1 cellular context compared by ENCODE assay signal in the genomic region with DNA sequence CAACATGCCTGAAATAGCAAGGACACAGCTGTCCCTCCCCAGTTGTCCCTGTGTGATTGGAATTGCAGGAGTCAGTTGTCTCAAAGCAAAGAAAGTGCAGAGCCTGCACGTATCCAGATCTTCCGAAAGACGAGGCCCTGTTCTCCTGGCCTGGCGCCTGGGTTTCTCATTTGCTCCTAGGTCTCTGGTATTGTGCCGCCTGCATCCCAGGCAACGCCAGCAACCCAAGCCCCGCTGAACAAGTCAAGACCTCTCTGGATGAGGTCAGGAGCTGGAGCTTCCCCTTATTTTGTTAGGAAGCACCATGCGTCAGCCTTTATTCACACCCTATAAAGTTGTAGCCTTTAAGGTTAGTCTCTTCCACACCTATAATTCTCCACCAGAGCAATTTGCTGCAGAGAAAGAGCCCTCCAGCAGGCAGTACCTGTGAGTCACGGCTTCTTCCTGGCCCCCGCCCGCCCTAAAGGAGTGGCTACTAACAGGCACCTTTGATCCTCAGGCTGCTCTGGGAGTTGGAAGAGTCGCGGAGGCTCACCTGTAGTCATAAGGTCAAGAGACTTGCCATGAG.
TF ChIP-seq lines count a peak whose summit lies in the region.

No MANE protein-coding gene starts in this region.

TF ChIP-seq in HepG2, 621 proteins besides CTCF, POLR2A, EP300 and RAD21 (continued from another document and continues in another):
- TF ChIP-seq, protein P1, sequence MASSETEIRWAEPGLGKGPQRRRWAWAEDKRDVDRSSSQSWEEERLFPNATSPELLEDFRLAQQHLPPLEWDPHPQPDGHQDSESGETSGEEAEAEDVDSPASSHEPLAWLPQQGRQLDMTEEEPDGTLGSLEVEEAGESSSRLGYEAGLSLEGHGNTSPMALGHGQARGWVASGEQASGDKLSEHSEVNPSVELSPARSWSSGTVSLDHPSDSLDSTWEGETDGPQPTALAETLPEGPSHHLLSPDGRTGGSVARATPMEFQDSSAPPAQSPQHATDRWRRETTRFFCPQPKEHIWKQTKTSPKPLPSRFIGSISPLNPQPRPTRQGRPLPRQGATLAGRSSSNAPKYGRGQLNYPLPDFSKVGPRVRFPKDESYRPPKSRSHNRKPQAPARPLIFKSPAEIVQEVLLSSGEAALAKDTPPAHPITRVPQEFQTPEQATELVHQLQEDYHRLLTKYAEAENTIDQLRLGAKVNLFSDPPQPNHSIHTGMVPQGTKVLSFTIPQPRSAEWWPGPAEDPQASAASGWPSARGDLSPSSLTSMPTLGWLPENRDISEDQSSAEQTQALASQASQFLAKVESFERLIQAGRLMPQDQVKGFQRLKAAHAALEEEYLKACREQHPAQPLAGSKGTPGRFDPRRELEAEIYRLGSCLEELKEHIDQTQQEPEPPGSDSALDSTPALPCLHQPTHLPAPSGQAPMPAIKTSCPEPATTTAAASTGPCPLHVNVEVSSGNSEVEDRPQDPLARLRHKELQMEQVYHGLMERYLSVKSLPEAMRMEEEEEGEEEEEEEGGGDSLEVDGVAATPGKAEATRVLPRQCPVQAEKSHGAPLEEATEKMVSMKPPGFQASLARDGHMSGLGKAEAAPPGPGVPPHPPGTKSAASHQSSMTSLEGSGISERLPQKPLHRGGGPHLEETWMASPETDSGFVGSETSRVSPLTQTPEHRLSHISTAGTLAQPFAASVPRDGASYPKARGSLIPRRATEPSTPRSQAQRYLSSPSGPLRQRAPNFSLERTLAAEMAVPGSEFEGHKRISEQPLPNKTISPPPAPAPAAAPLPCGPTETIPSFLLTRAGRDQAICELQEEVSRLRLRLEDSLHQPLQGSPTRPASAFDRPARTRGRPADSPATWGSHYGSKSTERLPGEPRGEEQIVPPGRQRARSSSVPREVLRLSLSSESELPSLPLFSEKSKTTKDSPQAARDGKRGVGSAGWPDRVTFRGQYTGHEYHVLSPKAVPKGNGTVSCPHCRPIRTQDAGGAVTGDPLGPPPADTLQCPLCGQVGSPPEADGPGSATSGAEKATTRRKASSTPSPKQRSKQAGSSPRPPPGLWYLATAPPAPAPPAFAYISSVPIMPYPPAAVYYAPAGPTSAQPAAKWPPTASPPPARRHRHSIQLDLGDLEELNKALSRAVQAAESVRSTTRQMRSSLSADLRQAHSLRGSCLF (CRISPR knock-in tag; IDR thresholded peaks at IDR 0.05; ENCODE audit: borderline replicate concordance): no peak
- TF ChIP-seq ZNF101 (CRISPR knock-in tag; IDR thresholded peaks at IDR 0.05; ENCODE audit: borderline replicate concordance, low read depth): no peak
- no peak for TF ChIP-seq ZBTB38 (CRISPR knock-in tag; IDR thresholded peaks at IDR 0.05)
- TF ChIP-seq SP2 (CRISPR knock-in tag; IDR thresholded peaks at IDR 0.05): no peak
- TF ChIP-seq HOXA5 (CRISPR knock-in tag; IDR thresholded peaks at IDR 0.05): peak; percentile 60; the same call in 1 of the 2 replicates
- TF ChIP-seq ZNF383 (CRISPR knock-in tag; IDR thresholded peaks at IDR 0.05; ENCODE audit: borderline replicate concordance): no peak
- 0 out of 2 replicates have a peak, but pooled peaks have one; percentile 39 for TF ChIP-seq ZBTB43 (CRISPR knock-in tag; conservative IDR thresholded peaks at IDR 0.05)
- no peak for TF ChIP-seq ZNF747 (CRISPR knock-in tag; IDR thresholded peaks at IDR 0.05; ENCODE audit: borderline replicate concordance)
- 0 out of 2 replicates have a peak, but pooled peaks have one; percentile 29 for TF ChIP-seq ELF1 (CRISPR knock-in tag; IDR thresholded peaks at IDR 0.05)
- no peak for TF ChIP-seq ZNF138 (CRISPR knock-in tag; IDR thresholded peaks at IDR 0.05; ENCODE audit: low read depth)
- TF ChIP-seq KLF15 (CRISPR knock-in tag; IDR thresholded peaks at IDR 0.05; ENCODE audit: borderline replicate concordance): no peak
- TF ChIP-seq ATAD3A (CRISPR knock-in tag; IDR thresholded peaks at IDR 0.05): no peak
- 0 out of 2 replicates have a peak, but pooled peaks have one; percentile 29 for TF ChIP-seq KDM5B (CRISPR knock-in tag; IDR thresholded peaks at IDR 0.05; ENCODE audit: borderline replicate concordance)
- TF ChIP-seq, protein P2, sequence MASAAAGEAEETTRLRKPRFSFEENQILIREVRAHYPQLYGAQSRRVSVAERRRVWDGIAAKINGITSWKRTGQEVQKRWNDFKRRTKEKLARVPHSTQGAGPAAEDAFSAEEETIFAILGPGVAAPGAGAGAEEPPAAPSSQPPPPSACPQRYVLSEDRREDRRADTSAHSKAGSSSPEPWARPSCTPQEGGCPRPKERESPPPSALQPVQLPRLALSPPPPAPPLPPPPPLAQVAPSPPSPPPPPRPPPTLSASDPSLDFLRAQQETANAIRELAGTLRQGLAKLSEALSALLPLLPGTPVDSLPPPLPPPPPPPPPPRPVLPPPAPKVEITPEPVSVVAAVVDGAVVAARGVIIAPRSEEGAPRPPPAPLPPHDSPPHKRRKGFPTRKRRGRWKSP (CRISPR knock-in tag; IDR thresholded peaks at IDR 0.05): no peak
- no peak for TF ChIP-seq ZNF253 (CRISPR knock-in tag; IDR thresholded peaks at IDR 0.05; ENCODE audit: borderline replicate concordance)
- TF ChIP-seq MTF2 (CRISPR knock-in tag; IDR thresholded peaks at IDR 0.05; ENCODE audit: borderline replicate concordance): no peak
- TF ChIP-seq ZC3H13 (CRISPR knock-in tag; IDR thresholded peaks at IDR 0.05): no peak
- no peak for TF ChIP-seq SNRNP70 (IDR thresholded peaks at IDR 0.05; ENCODE audit: low read depth, low read length)
- no peak for TF ChIP-seq ZNF563 (CRISPR knock-in tag; IDR thresholded peaks at IDR 0.05)
- TF ChIP-seq BRCA1 (CRISPR knock-in tag; IDR thresholded peaks at IDR 0.05): 0 out of 2 replicates have a peak, but pooled peaks have one; percentile 36
- TF ChIP-seq ZNF235 (CRISPR knock-in tag; IDR thresholded peaks at IDR 0.05; ENCODE audit: borderline replicate concordance): no peak
- no peak for TF ChIP-seq RBM39 (IDR thresholded peaks at IDR 0.05; ENCODE audit: low read depth, low read length, poor library complexity, severe bottlenecking)
- TF ChIP-seq MAFK (conservative IDR thresholded peaks at IDR 0.05 in 1 of 2, IDR thresholded peaks at IDR 0.05 in 1 of 2; ENCODE audit: low read length in 2 of 2): no peak
- peak; percentile 55; the same call in 1 of the 2 replicates for TF ChIP-seq ZNF441 (CRISPR knock-in tag; IDR thresholded peaks at IDR 0.05; ENCODE audit: borderline replicate concordance)
- TF ChIP-seq GATAD1 (CRISPR knock-in tag; IDR thresholded peaks at IDR 0.05): 0 out of 2 replicates have a peak, but pooled peaks have one; percentile 10
- TF ChIP-seq, protein P3, sequence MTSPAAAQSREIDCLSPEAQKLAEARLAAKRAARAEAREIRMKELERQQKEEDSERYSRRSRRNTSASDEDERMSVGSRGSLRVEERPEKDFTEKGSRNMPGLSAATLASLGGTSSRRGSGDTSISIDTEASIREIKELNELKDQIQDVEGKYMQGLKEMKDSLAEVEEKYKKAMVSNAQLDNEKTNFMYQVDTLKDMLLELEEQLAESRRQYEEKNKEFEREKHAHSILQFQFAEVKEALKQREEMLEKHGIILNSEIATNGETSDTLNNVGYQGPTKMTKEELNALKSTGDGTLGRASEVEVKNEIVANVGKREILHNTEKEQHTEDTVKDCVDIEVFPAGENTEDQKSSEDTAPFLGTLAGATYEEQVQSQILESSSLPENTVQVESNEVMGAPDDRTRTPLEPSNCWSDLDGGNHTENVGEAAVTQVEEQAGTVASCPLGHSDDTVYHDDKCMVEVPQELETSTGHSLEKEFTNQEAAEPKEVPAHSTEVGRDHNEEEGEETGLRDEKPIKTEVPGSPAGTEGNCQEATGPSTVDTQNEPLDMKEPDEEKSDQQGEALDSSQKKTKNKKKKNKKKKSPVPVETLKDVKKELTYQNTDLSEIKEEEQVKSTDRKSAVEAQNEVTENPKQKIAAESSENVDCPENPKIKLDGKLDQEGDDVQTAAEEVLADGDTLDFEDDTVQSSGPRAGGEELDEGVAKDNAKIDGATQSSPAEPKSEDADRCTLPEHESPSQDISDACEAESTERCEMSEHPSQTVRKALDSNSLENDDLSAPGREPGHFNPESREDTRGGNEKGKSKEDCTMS (CRISPR knock-in tag; conservative IDR thresholded peaks at IDR 0.05): no peak
- no peak for TF ChIP-seq KDM5A (IDR thresholded peaks at IDR 0.05; ENCODE audit: borderline replicate concordance, low read length)
- no peak for TF ChIP-seq ATF5 (CRISPR knock-in tag; IDR thresholded peaks at IDR 0.05; ENCODE audit: low read depth)
- TF ChIP-seq HNRNPL (IDR thresholded peaks at IDR 0.05; ENCODE audit: low read depth, low read length): no peak
- no peak; the same call in 1 of the 2 replicates for TF ChIP-seq ZFX (CRISPR knock-in tag; IDR thresholded peaks at IDR 0.05; ENCODE audit: low read depth)
- no peak for TF ChIP-seq ZNF44 (CRISPR knock-in tag; IDR thresholded peaks at IDR 0.05)
- TF ChIP-seq, protein P4, sequence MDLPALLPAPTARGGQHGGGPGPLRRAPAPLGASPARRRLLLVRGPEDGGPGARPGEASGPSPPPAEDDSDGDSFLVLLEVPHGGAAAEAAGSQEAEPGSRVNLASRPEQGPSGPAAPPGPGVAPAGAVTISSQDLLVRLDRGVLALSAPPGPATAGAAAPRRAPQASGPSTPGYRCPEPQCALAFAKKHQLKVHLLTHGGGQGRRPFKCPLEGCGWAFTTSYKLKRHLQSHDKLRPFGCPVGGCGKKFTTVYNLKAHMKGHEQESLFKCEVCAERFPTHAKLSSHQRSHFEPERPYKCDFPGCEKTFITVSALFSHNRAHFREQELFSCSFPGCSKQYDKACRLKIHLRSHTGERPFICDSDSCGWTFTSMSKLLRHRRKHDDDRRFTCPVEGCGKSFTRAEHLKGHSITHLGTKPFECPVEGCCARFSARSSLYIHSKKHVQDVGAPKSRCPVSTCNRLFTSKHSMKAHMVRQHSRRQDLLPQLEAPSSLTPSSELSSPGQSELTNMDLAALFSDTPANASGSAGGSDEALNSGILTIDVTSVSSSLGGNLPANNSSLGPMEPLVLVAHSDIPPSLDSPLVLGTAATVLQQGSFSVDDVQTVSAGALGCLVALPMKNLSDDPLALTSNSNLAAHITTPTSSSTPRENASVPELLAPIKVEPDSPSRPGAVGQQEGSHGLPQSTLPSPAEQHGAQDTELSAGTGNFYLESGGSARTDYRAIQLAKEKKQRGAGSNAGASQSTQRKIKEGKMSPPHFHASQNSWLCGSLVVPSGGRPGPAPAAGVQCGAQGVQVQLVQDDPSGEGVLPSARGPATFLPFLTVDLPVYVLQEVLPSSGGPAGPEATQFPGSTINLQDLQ (CRISPR knock-in tag; IDR thresholded peaks at IDR 0.05): no peak
- no peak for TF ChIP-seq NFIC (IDR thresholded peaks at IDR 0.05; ENCODE audit: low read length)
- TF ChIP-seq CHD2 (IDR thresholded peaks at IDR 0.05; ENCODE audit: low read depth, low read length): no peak
- TF ChIP-seq PRDM10 (CRISPR knock-in tag; IDR thresholded peaks at IDR 0.05; ENCODE audit: low read depth): 0 out of 2 replicates have a peak, but pooled peaks have one; percentile 24
- TF ChIP-seq ZEB1 (IDR thresholded peaks at IDR 0.05; ENCODE audit: insufficient replicate concordance, low read depth): peak; percentile 90
- no peak for TF ChIP-seq MED13 (CRISPR knock-in tag; IDR thresholded peaks at IDR 0.05)
- no peak for TF ChIP-seq IRX3 (CRISPR knock-in tag; IDR thresholded peaks at IDR 0.05; ENCODE audit: borderline replicate concordance, low read depth)
- TF ChIP-seq ZNF800 (CRISPR knock-in tag; IDR thresholded peaks at IDR 0.05): no peak
- TF ChIP-seq WIZ (CRISPR knock-in tag; IDR thresholded peaks at IDR 0.05): no peak
- TF ChIP-seq KAT8 (CRISPR knock-in tag; IDR thresholded peaks at IDR 0.05): peak; percentile 24; the same call in 1 of the 2 replicates
